ENCODE assay signal across 9 cellular contexts in the genomic region with DNA sequence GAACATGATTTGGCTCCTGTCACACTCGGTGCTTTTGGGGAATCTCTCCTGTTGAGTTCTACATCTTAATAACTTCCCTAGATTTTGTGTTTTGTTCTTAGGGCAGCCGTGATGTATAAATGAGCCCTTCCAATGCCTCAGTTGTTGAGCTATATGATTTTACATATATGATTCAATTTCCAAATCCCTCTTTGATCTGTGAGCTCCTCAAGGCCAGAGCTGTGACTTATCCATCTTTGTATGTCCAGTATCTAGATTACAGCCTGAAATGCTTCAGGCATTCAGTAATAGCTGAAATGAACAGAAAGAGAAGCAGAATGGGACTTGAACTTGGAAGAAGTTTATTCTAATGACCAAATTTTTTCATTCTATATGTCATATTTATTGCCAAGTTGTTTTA. TPM values are rescaled to one million over a fixed set of nuclear protein-coding genes. Genes with fewer than 3 reads are reported as not detected.
A peak's percentile ranks its signal among the peaks of the same experiment; 100 is the strongest.
DNase-seq lines count a peak whose midpoint lies in the region; ATAC-seq and TF ChIP-seq lines count a peak whose summit lies in the region.
"Had no signal": no experiment of that assay in that cellular context is flagged by ENCODE, and none has a peak within 500 bp of the region (broad histone marks: within the 10 kb centered on the region; RNA-seq: fewer than 3 reads in every experiment).

No MANE protein-coding gene starts in this region.

- TF ChIP-seq POLR2A in body of pancreas (IDR thresholded peaks at IDR 0.05) = no peak

- peak overlapping the region; percentile 81 to 97 for H3K27ac Mint-ChIP-seq in natural killer cell

- H3K36me3 ChIP-seq in body of pancreas (replicated peaks in 1 of 2; ENCODE audit: insufficient read depth in 1 of 2, low read depth in 2 of 2) (no peaks in the 10 kb centered on the region), mucosa of descending colon (ENCODE audit: low read depth) (no peaks in the 10 kb centered on the region)

- 34 to 39% methylated on average over 2 of the region's 2 CpGs for WGBS in body of pancreas, 2 donors

- DNase-seq in EH (ENCODE audit: low read depth) = peak; percentile 16
- DNase-seq in body of pancreas = no peak
- no peak for DNase-seq in natural killer cell
- no peak for DNase-seq in mucosa of descending colon
- DNase-seq in cerebellar cortex (ENCODE audit: low spot score) = no peak
- DNase-seq in COLO668 (lab: John Stamatoyannopoulos, UW; ENCODE audit: unreplicated experiment) = no peak

- H3K4me1 Mint-ChIP-seq in natural killer cell = peaks cover 24 to 26% of the 10 kb centered on the region in 2 donors

- H3K9me3 Mint-ChIP-seq in natural killer cell = no peaks in the 10 kb centered on the region

- no peaks in the 10 kb centered on the region for H3K36me3 Mint-ChIP-seq in natural killer cell

- intact Hi-C loops in body of pancreas (cut with DNase I) (no loop called here), natural killer cell (cut with micrococcal nuclease) (no loop called here), mucosa of descending colon (cut with DNase I, micrococcal nuclease) (no loop called here)

- H3K9me3 ChIP-seq in body of pancreas (no peaks in the 10 kb centered on the region), mucosa of descending colon (no peaks in the 10 kb centered on the region)

- H3K4me3 ChIP-seq in body of pancreas = no peak overlapping the region
- no peak overlapping the region for H3K4me3 ChIP-seq in mucosa of descending colon

- H3K4me1 ChIP-seq in body of pancreas (peaks cover 12% of the 10 kb centered on the region), mucosa of descending colon (ENCODE audit: low read depth) (no peaks in the 10 kb centered on the region)

- no peaks in the 10 kb centered on the region for H3K27me3 Mint-ChIP-seq in natural killer cell (ENCODE audit: low read depth in 2 of 2)

- peak overlapping the region in 3 of 4 donors; percentile 45 to 54 (median 51) for H3K27ac ChIP-seq in body of pancreas
- H3K27ac ChIP-seq: epithelial cell of prostate had no signal

- no peaks in the 10 kb centered on the region for H3K27me3 ChIP-seq in body of pancreas

- ATAC-seq in HG02884 (IDR thresholded peaks at IDR 0.05; ENCODE audit: unreplicated experiment) (peak; percentile 7), body of pancreas (no peak), natural killer cell (peak in 1 of 3 donors; percentile 5), mucosa of descending colon (no peak), HG03196 (IDR thresholded peaks at IDR 0.05; ENCODE audit: unreplicated experiment) (no peak)

- peak overlapping the region; percentile 79 for H3K4me3 Mint-ChIP-seq in natural killer cell

- TF ChIP-seq CTCF in body of pancreas (IDR thresholded peaks at IDR 0.05) = no peak
- TF ChIP-seq CTCF in natural killer cell (IDR thresholded peaks at IDR 0.05) = no peak
- no peak for TF ChIP-seq CTCF in mucosa of descending colon (IDR thresholded peaks at IDR 0.05)

RNA-seq across cellular contexts. Expression of a gene that starts 26.6 kb away (rescaled TPM):
- 10 to 100 TPM; 38.6 to 44.4 TPM for total RNA-seq in body of pancreas
- 100 to 1,000 TPM in 2 of 3 donors, 10 to 100 TPM in 1; 99.8 to 103 (median 101) TPM for total RNA-seq in natural killer cell
- 10 to 100 TPM; 47.8 to 78.1 (median 60.3) TPM for total RNA-seq in mucosa of descending colon

RNA-seq across cellular contexts. Expression of a gene that starts 26.8 kb away (rescaled TPM):
- total RNA-seq in body of pancreas = 1 to 10 TPM; 4.3 to 7.0 TPM
- 10 to 100 TPM; 11.9 to 16.7 (median 12.2) TPM for total RNA-seq in natural killer cell
- total RNA-seq in mucosa of descending colon = 10 to 100 TPM; 13.1 to 20.8 (median 17.4) TPM
